In genomic region chr3:87260270-87260669, GRCh38 we compare ENCODE assay signal across 8 cellular contexts. TPM values are rescaled to one million over a fixed set of nuclear protein-coding genes. Genes with fewer than 3 reads are reported as not detected.
DNase-seq lines count a peak whose midpoint lies in the region; ATAC-seq, FAIRE-seq and TF ChIP-seq lines count a peak whose summit lies in the region.

No MANE protein-coding gene starts in this region.

- peaks cover 8% of the 10 kb centered on the region for H3K36me3 ChIP-seq in neural progenitor cell

- H3K4me3 ChIP-seq in neural progenitor cell = no peak overlapping the region

- DNase-seq in SHP77 (lab: John Stamatoyannopoulos, UW) (peak; percentile 11 to 16), SHP77 treated with DMSO at 0.1 percent for 48 hours (lab: John Stamatoyannopoulos, UW) (no peak), neural progenitor cell (ENCODE audit: low spot score) (peak; percentile 72)
- no peak for DNase-seq in activated effector memory CD4-positive, alpha-beta T cell treated with anti-CD3 and anti-CD28 coated beads, Interleukin-2, amount 50 U/mL, for 16 hours

- TF ChIP-seq CTCF in neural progenitor cell (IDR thresholded peaks at IDR 0.05) = peak; percentile 82

- H3K27me3 Mint-ChIP-seq in neural progenitor cell (ENCODE audit: insufficient read depth, low read depth) = no peaks in the 10 kb centered on the region

- no peaks in the 10 kb centered on the region for H3K79me2 ChIP-seq in neural progenitor cell (ENCODE audit: low read depth)

- H3K9me3 ChIP-seq in neural progenitor cell (ENCODE audit: low read depth) = no peaks in the 10 kb centered on the region

- peak; percentile 83 for FAIRE-seq in TTC549 (lab: Jason Lieb, UNC)
- peak; percentile 62 for FAIRE-seq in endometrium (lab: Jason Lieb, UNC)

- no peaks in the 10 kb centered on the region for H3K4me1 ChIP-seq in neural progenitor cell

- H3K4me3 Mint-ChIP-seq in neural progenitor cell = no peak overlapping the region

- no peaks in the 10 kb centered on the region for H3K9me3 Mint-ChIP-seq in neural progenitor cell

- H3F3A ChIP-seq in neural progenitor cell (ENCODE audit: low read depth) = peaks cover 4% of the 10 kb centered on the region

- H3K4me1 Mint-ChIP-seq in neural progenitor cell = no peaks in the 10 kb centered on the region

- H3K27me3 ChIP-seq in neural progenitor cell = no peaks in the 10 kb centered on the region

- H4K20me1 ChIP-seq in neural progenitor cell (ENCODE audit: low read depth) = no peaks in the 10 kb centered on the region

- TF ChIP-seq RAD21 in Ishikawa (IDR thresholded peaks at IDR 0.05; ENCODE audit: low read depth) = peak; percentile 44

- no peak overlapping the region for H3K4me2 ChIP-seq in neural progenitor cell

- no peak overlapping the region for H3K27ac ChIP-seq in neural progenitor cell

- no peaks in the 10 kb centered on the region for H3K36me3 Mint-ChIP-seq in neural progenitor cell

- H3K9ac ChIP-seq in neural progenitor cell = no peak overlapping the region

- TF ChIP-seq EP300 in Ishikawa (IDR thresholded peaks at IDR 0.05; ENCODE audit: borderline replicate concordance) = no peak

- H2AFZ ChIP-seq in neural progenitor cell (replicated peaks) = no peak overlapping the region

- H3K27ac Mint-ChIP-seq in neural progenitor cell = no peak overlapping the region

- peak; percentile 60 for ATAC-seq in GM19438 (IDR thresholded peaks at IDR 0.05; ENCODE audit: low read depth, unreplicated experiment)

TF ChIP-seq in Ishikawa, 13 proteins besides CTCF, POLR2A, EP300 and RAD21:
- TF ChIP-seq YY1 (IDR thresholded peaks at IDR 0.05; ENCODE audit: low read depth) (no peak), TEAD4 (IDR thresholded peaks at IDR 0.05) (no peak), USF1 (IDR thresholded peaks at IDR 0.05) (no peak), ZBTB7A (IDR thresholded peaks at IDR 0.05; ENCODE audit: low read depth) (no peak), CREB1 (IDR thresholded peaks at IDR 0.05; ENCODE audit: low read depth) (no peak), EGR1 (IDR thresholded peaks at IDR 0.05) (no peak), MAX (IDR thresholded peaks at IDR 0.05) (no peak), TAF1 (IDR thresholded peaks at IDR 0.05; ENCODE audit: low read depth) (no peak), FOXM1 (IDR thresholded peaks at IDR 0.05; ENCODE audit: borderline replicate concordance, low read depth) (no peak)

RNA-seq across cellular contexts. Expression of gene POU1F1, which starts 16.1 kb away (rescaled TPM):
- not detected in 2 replicates for total RNA-seq in neural progenitor cell (ENCODE audit: low replicate concordance)

RNA-seq across cellular contexts. Expression of gene CHMP2B, which starts 33.2 kb away (rescaled TPM):
- 34.5 and 62.4 TPM in 2 replicates for total RNA-seq in neural progenitor cell (ENCODE audit: low replicate concordance)

Comparison
In these comparisons a context has a peak if more than half of its experiments do, and no peak if none do; other contexts are left out.
1. DNase-seq: peak in SHP77 (2 of 2) and neural progenitor cell (single experiment); none in SHP77 treated with DMSO at 0.1 percent for 48 hours (single experiment) and activated effector memory CD4-positive, alpha-beta T cell treated with anti-CD3 and anti-CD28 coated beads, Interleukin-2, amount 50 U/mL, for 16 hours (single experiment).